ENCODE assay signal across 20 cellular contexts in the genomic region with DNA sequence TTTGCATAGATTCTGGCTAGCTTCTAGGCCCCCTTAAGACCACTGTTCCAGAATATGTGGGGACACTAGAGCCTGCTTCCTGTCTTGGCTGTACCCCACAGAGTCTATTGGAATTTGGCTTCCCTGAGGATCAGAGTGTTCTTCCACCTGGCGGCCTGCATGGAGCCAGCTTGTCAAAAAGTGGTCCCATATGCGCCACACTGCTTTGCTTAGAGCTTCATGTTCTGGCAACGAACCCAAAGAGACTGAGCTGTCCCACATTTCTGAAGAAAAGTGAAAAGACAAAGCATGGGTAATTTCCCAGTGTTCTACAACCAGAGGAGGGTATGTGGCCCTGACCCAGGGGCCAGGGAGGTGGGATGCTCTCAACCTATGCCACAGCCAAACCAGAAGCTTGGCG. TPM values are rescaled to one million over a fixed set of nuclear protein-coding genes. Genes with fewer than 3 reads are reported as not detected.
DNase-seq lines count a peak whose midpoint lies in the region; ATAC-seq, FAIRE-seq and TF ChIP-seq lines count a peak whose summit lies in the region.
"Had no signal": no experiment of that assay in that cellular context is flagged by ENCODE, and none has a peak within 500 bp of the region (broad histone marks: within the 10 kb centered on the region; RNA-seq: fewer than 3 reads in every experiment).

No MANE protein-coding gene starts in this region.

- H3K27me3 ChIP-seq in OCI-LY3 (ENCODE audit: low read depth, low read length) (no peaks in the 10 kb centered on the region), trophoblast cell (ENCODE audit: insufficient read depth, low read length) (no peaks in the 10 kb centered on the region), pancreas (no peaks in the 10 kb centered on the region)
- H3K27me3 ChIP-seq: BLaER1 treated with 17β-estradiol and CSF1 and Interleukin-3, amounts not matched to agents 10 nM and 100 nM had no signal

- H4K20me1 ChIP-seq in OCI-LY3 (ENCODE audit: insufficient read depth, low read length) = no peaks in the 10 kb centered on the region
- H4K20me1 ChIP-seq: BLaER1 treated with 17β-estradiol and CSF1 and Interleukin-3, amounts not matched to agents 10 nM and 100 nM had no signal

- FAIRE-seq in GM12892 (lab: Jason Lieb, UNC) (peak; percentile 81), pancreas (lab: Jason Lieb, UNC) (no peak)
- FAIRE-seq: G401.6 had no signal

- H3K4me3 ChIP-seq in OCI-LY3 (ENCODE audit: low read length) = peak overlapping the region; percentile 26; the same call in 1 of the 2 replicates
- H3K4me3 ChIP-seq in trophoblast cell (ENCODE audit: low read depth, low read length) = no peak overlapping the region
- no peak overlapping the region for H3K4me3 ChIP-seq in pancreas
- H3K4me3 ChIP-seq: BLaER1 treated with 17β-estradiol and CSF1 and Interleukin-3, amounts not matched to agents 10 nM and 100 nM; GM23338 had no signal

- no peaks in the 10 kb centered on the region for H3K79me2 ChIP-seq in OCI-LY3 (ENCODE audit: low read length)
- no peaks in the 10 kb centered on the region for H3K79me2 ChIP-seq in trophoblast cell (ENCODE audit: control insufficient read depth, insufficient read depth, low read length, poor library complexity)

- no peak overlapping the region for H3K14ac ChIP-seq in trophoblast cell (ENCODE audit: low read length)

- TF ChIP-seq CTCF in OCI-LY3 (IDR thresholded peaks at IDR 0.05; ENCODE audit: low read depth, low read length) (no peak), pancreas (IDR thresholded peaks at IDR 0.05) (no peak)

- H3K9me3 ChIP-seq in OCI-LY3 (ENCODE audit: insufficient read depth, low read length) = no peaks in the 10 kb centered on the region
- H3K9me3 ChIP-seq in trophoblast cell (ENCODE audit: insufficient read depth, low read depth, low read length) = peaks cover 2% of the 10 kb centered on the region
- no peaks in the 10 kb centered on the region for H3K9me3 ChIP-seq in pancreas
- H3K9me3 ChIP-seq: BLaER1 treated with 17β-estradiol and CSF1 and Interleukin-3, amounts not matched to agents 10 nM and 100 nM had no signal

- no peak overlapping the region for H3K23ac ChIP-seq in trophoblast cell (ENCODE audit: low read length)

- H4K12ac ChIP-seq in trophoblast cell (ENCODE audit: low read depth, low read length) = no peak overlapping the region

- intact Hi-C loops in pancreas (cut with DNase I) = no loop called here

- H3K18ac ChIP-seq in trophoblast cell (ENCODE audit: low read length) = no peak overlapping the region

- peak overlapping the region; percentile 15 for H2BK12ac ChIP-seq in trophoblast cell (ENCODE audit: low read length)

- H3K4me2 ChIP-seq in OCI-LY3 (ENCODE audit: low read length) (peak overlapping the region; percentile 66), trophoblast cell (ENCODE audit: low read length) (no peak overlapping the region)
- H3K4me2 ChIP-seq: BLaER1 treated with 17β-estradiol and CSF1 and Interleukin-3, amounts not matched to agents 10 nM and 100 nM; GM23338 had no signal

- H2AFZ ChIP-seq in OCI-LY3 (ENCODE audit: low read depth, low read length) (no peak overlapping the region), trophoblast cell (ENCODE audit: insufficient read depth, low read length, poor library complexity) (no peak overlapping the region)
- H2AFZ ChIP-seq: GM23338 had no signal

- H4K8ac ChIP-seq in trophoblast cell (ENCODE audit: low read depth, low read length) = no peak overlapping the region

- H3K27ac ChIP-seq in OCI-LY3 (ENCODE audit: low read length) = peak overlapping the region; percentile 40
- no peak overlapping the region for H3K27ac ChIP-seq in trophoblast cell (ENCODE audit: low read depth, low read length)
- no peak overlapping the region for H3K27ac ChIP-seq in pancreas
- H3K27ac ChIP-seq: BLaER1 treated with 17β-estradiol and CSF1 and Interleukin-3, amounts not matched to agents 10 nM and 100 nM; HL-60 had no signal

- DNase-seq in GM12892 (ENCODE audit: insufficient read length) (no peak), cerebellar nuclear complex (lab: John Stamatoyannopoulos, UW) (peak; percentile 84 to 96), trophoblast cell (no peak), pancreas (no peak)
- DNase-seq: CD8-positive, alpha-beta memory T cell; COR-L47; DMS 273 treated with DMSO at 0.1 percent for 48 hours; DMS53; DND-41; EL; H7; HFFc6 had no signal

- H2BK5ac ChIP-seq in trophoblast cell (ENCODE audit: low read depth, low read length, poor library complexity) = no peak overlapping the region

- no peak overlapping the region for H2BK120ac ChIP-seq in trophoblast cell (ENCODE audit: insufficient read depth, low read length, poor library complexity)

- WGBS in trophoblast cell (ENCODE audit: extremely low coverage, insufficient coverage, insufficient read length) = no CpG with 5 or more reads among the region's 4 CpGs
- WGBS in pancreas, 2 donors = 82 to 83% methylated on average over 4 of the region's 4 CpGs

- no peak overlapping the region for H3K4ac ChIP-seq in trophoblast cell (ENCODE audit: low read depth, low read length)

- H2AK5ac ChIP-seq in trophoblast cell (ENCODE audit: low read length) = no peak overlapping the region

- H3K36me3 ChIP-seq in OCI-LY3 (replicated peaks; ENCODE audit: low read depth, low read length) (no peaks in the 10 kb centered on the region), trophoblast cell (ENCODE audit: control insufficient read depth in 1 of 2, insufficient read depth in 2 of 2, low read length in 2 of 2) (no peaks in the 10 kb centered on the region), pancreas (no peaks in the 10 kb centered on the region)
- H3K36me3 ChIP-seq: BLaER1 treated with 17β-estradiol and CSF1 and Interleukin-3, amounts not matched to agents 10 nM and 100 nM had no signal

- no peak for TF ChIP-seq POLR2A in GM12892 (IDR thresholded peaks at IDR 0.05; ENCODE audit: low read depth, low read length)

- H4K91ac ChIP-seq in trophoblast cell (ENCODE audit: low read depth, low read length) = no peak overlapping the region

- H3K4me1 ChIP-seq in OCI-LY3 (ENCODE audit: low read length) = peaks cover 14% of the 10 kb centered on the region
- H3K4me1 ChIP-seq in trophoblast cell (ENCODE audit: control insufficient read depth in 1 of 2, insufficient read depth in 2 of 2, low read length in 2 of 2) = peaks cover 0 to 4% of the 10 kb centered on the region in 2 experiments
- H3K4me1 ChIP-seq in pancreas = no peaks in the 10 kb centered on the region

- ATAC-seq in HG02840 (IDR thresholded peaks at IDR 0.05; ENCODE audit: low FRiP score, unreplicated experiment) (no peak), HG03469 (IDR thresholded peaks at IDR 0.05; ENCODE audit: unreplicated experiment) (no peak), pancreas (no peak)
- ATAC-seq: GM23338, HCT116 had no signal

- H3K9ac ChIP-seq in OCI-LY3 (ENCODE audit: low read length) (peak overlapping the region; percentile 3; the same call in 1 of the 2 replicates), trophoblast cell (ENCODE audit: low read length) (no peak overlapping the region)
- H3K9ac ChIP-seq: BLaER1 treated with 17β-estradiol and CSF1 and Interleukin-3, amounts not matched to agents 10 nM and 100 nM had no signal

- H3K79me1 ChIP-seq in trophoblast cell (ENCODE audit: low read length) = no peaks in the 10 kb centered on the region

RNA-seq across cellular contexts. Expression of a gene that starts 52.7 kb away (rescaled TPM):
- 0.38 TPM for polyA plus RNA-seq in GM12892 (2012; ENCODE audit: missing spikeins)
- 8.7 and 9.3 TPM in 2 replicates for polyA plus RNA-seq in trophoblast cell (2013)
- total RNA-seq in pancreas = 1 to 10 TPM in 3 of 6 donors, under 1 TPM in 3; 0.60 to 5.2 (median 1.5) TPM
- polyA plus RNA-seq in pancreas = 1 to 10 TPM in 1 of 2 donors, under 1 TPM in 1; 0.53 to 1.2 TPM
- polyA plus RNA-seq: CD8-positive, alpha-beta memory T cell had no signal

Comparison
In these comparisons a context has a peak if more than half of its experiments do, and no peak if none do; other contexts are left out.
1. DNase-seq: peak in cerebellar nuclear complex (2 of 2); none in GM12892 (single experiment), trophoblast cell (0 of 2) and pancreas (0 of 6).